ENCODE assay signal across 1 cellular context in the genomic region with DNA sequence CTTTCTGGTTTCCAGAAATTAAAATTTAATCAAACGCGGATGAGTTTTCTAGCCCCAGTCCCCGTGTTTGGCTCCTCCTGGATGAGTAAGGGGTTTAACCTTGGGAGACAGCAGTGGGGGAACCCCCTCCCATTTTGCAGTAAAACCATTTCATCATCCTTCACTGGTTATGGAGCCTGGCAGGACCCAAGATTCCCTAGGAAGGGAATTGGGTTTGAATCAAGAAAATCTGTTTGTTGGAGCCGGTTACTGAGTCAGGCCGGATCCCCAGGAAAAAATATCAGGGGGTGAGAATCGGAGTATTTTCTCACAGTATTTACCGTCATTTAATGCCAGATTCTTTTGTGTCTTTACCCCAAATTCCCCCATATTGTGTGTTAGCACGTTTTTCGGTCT.
TF ChIP-seq lines count a peak whose summit lies in the region.

No MANE protein-coding gene starts in this region.

TF ChIP-seq in liver, 16 proteins besides CTCF, POLR2A, EP300 and RAD21 (continued from another document):
- no peak for TF ChIP-seq NR2F2 (IDR thresholded peaks at IDR 0.05)
- TF ChIP-seq HNF4G (IDR thresholded peaks at IDR 0.05), result no peak
- no peak for TF ChIP-seq EGR1 (IDR thresholded peaks at IDR 0.05; ENCODE audit: low read depth in 2 of 2)
